9 cellular contexts compared by ENCODE assay signal in genomic region chr17:48909796-48910195, GRCh38. TPM values are rescaled to one million over a fixed set of nuclear protein-coding genes. Genes with fewer than 3 reads are reported as not detected.
DNase-seq lines count a peak whose midpoint lies in the region; TF ChIP-seq lines count a peak whose summit lies in the region.
"Had no signal": no experiment of that assay in that cellular context is flagged by ENCODE, and none has a peak within 500 bp of the region (broad histone marks: within the 10 kb centered on the region; RNA-seq: fewer than 3 reads in every experiment).

No MANE protein-coding gene starts in this region.

- no peak overlapping the region for H4K8ac ChIP-seq in H9 (replicated peaks; ENCODE audit: insufficient read length, low read depth, low read length)

- peaks cover 35% of the 10 kb centered on the region for H3K79me2 ChIP-seq in H9 (ENCODE audit: insufficient read depth, low read length)

- POLR2A ChIA-PET in activated CD4-positive, alpha-beta memory T cell treated with anti-CD3 and anti-CD28 coated beads for 36 hours (lab: Charles Lee): interaction anchor here (4.2 kb wide), 1 partner anchor 16 kb away, joined by 68 read pairs; the partner anchor contains the start of gene ATP5MC1

- H4K91ac ChIP-seq in H9 (ENCODE audit: insufficient read length, low read depth, low read length): no peak overlapping the region

- CTCF ChIA-PET in activated CD4-positive, alpha-beta memory T cell treated with anti-CD3 and anti-CD28 coated beads for 36 hours (lab: Charles Lee): no interaction called here

- H3K23me2 ChIP-seq in H9 (ENCODE audit: insufficient read length, low read depth, low read length, poor library complexity, severe bottlenecking): peaks cover 7% of the 10 kb centered on the region

- no peak overlapping the region for H2BK5ac ChIP-seq in H9 (ENCODE audit: insufficient read length, low read length)

- H3K18ac ChIP-seq in H9 (ENCODE audit: insufficient read length, low read depth, low read length): no peak overlapping the region

- in situ Hi-C loops in G401 (cut with HindIII; ENCODE audit: low sequenced_read_pairs): no loop called here

- no peak overlapping the region for H2AK5ac ChIP-seq in H9 (ENCODE audit: insufficient read length, low read length)

- peak overlapping the region; percentile 57 to 83 (median 78); a peak in 3 of 7 replicates for H3K27ac Mint-ChIP-seq in H9
- peak overlapping the region; percentile 95 for H3K27ac Mint-ChIP-seq in activated CD4-positive, alpha-beta memory T cell treated with anti-CD3 and anti-CD28 coated beads for 36 hours

- no peak for DNase-seq in H9
- peak; percentile 30 for DNase-seq in activated CD4-positive, alpha-beta memory T cell treated with anti-CD3 and anti-CD28 coated beads for 36 hours
- peak; percentile 25 for DNase-seq in fibroblast of villous mesenchyme (ENCODE audit: low read depth)
- no peak for DNase-seq in cerebellum (ENCODE audit: low spot score)
- no peak for DNase-seq in medulla oblongata (ENCODE audit: extremely low spot score)
- DNase-seq in G401 (ENCODE audit: low spot score): no peak
- no peak for DNase-seq in GDM1 (lab: John Stamatoyannopoulos, UW)

- H3K27me3 Mint-ChIP-seq in H9 (ENCODE audit: low read depth): no peaks in the 10 kb centered on the region
- H3K27me3 Mint-ChIP-seq in activated CD4-positive, alpha-beta memory T cell treated with anti-CD3 and anti-CD28 coated beads for 36 hours: no peaks in the 10 kb centered on the region

- H3K36me3 Mint-ChIP-seq in H9 (ENCODE audit: insufficient read depth in 1 of 3, low read depth in 3 of 3): peaks cover 37 to 53% (median 51%) of the 10 kb centered on the region in 3 experiments
- peaks cover 47% of the 10 kb centered on the region for H3K36me3 Mint-ChIP-seq in activated CD4-positive, alpha-beta memory T cell treated with anti-CD3 and anti-CD28 coated beads for 36 hours

- H2AFZ ChIP-seq in H9 (ENCODE audit: low read length): no peak overlapping the region

- H3K4me3 ChIP-seq in fibroblast of villous mesenchyme (ENCODE audit: low read depth, low read length): peak overlapping the region; percentile 79
- peak overlapping the region; percentile 0 to 88 (median 78) for H3K4me3 ChIP-seq in skeletal muscle tissue (ENCODE audit: low read length in 3 of 3)

- peaks cover 25 to 26% of the 10 kb centered on the region in 2 experiments for H3K4me1 Mint-ChIP-seq in H9
- peaks cover 59% of the 10 kb centered on the region for H3K4me1 Mint-ChIP-seq in activated CD4-positive, alpha-beta memory T cell treated with anti-CD3 and anti-CD28 coated beads for 36 hours (ENCODE audit: low read depth)

- H3K4ac ChIP-seq in H9 (ENCODE audit: low read depth, low read length): no peak overlapping the region

- no peak overlapping the region for H3K56ac ChIP-seq in H9 (ENCODE audit: insufficient read length, low read depth, low read length)

- no peak overlapping the region for H3T11ph ChIP-seq in H9 (ENCODE audit: low read length)

- H3K4me3 Mint-ChIP-seq in H9: peak overlapping the region; percentile 89 to 94
- peak overlapping the region; percentile 87 for H3K4me3 Mint-ChIP-seq in activated CD4-positive, alpha-beta memory T cell treated with anti-CD3 and anti-CD28 coated beads for 36 hours

- no peak overlapping the region for H2BK15ac ChIP-seq in H9 (ENCODE audit: low read depth, low read length)

- no peak for TF ChIP-seq CTCF in H9 (conservative IDR thresholded peaks at IDR 0.05)
- TF ChIP-seq CTCF in fibroblast of villous mesenchyme (IDR thresholded peaks at IDR 0.05; ENCODE audit: insufficient read depth, low read depth, low read length): no peak

- H3K27me3 ChIP-seq in H9 (ENCODE audit: insufficient read depth, low read length): no peaks in the 10 kb centered on the region
- H3K27me3 ChIP-seq in skeletal muscle tissue (ENCODE audit: control insufficient read depth in 3 of 3, insufficient read depth in 3 of 3, low read length in 3 of 3): no peaks in the 10 kb centered on the region

- intact Hi-C loops in activated CD4-positive, alpha-beta memory T cell treated with anti-CD3 and anti-CD28 coated beads for 36 hours (cut with micrococcal nuclease): loop anchor here (5.0 kb wide), 1 partner anchor 862 kb away; the partner anchor contains the start of gene NFE2L1

- no CpG with 5 or more reads among the region's 4 CpGs for WGBS in H9 (ENCODE audit: extremely low coverage, insufficient read length, low lambda C conversion rate)

- peak overlapping the region; percentile 100 for H3K4me2 ChIP-seq in H9 (ENCODE audit: insufficient read depth, insufficient read length, low read length)

- H3K79me1 ChIP-seq in H9 (ENCODE audit: insufficient read depth, low read depth, low read length, poor library complexity, severe bottlenecking): peaks cover 21% of the 10 kb centered on the region

- no peak overlapping the region for H2BK12ac ChIP-seq in H9 (ENCODE audit: insufficient read length, low read depth, low read length)

- H3K23ac ChIP-seq in H9 (ENCODE audit: insufficient read length, low read depth, low read length): no peak overlapping the region

- H4K20me1 ChIP-seq in H9 (ENCODE audit: control insufficient read depth, insufficient read depth, insufficient read length): peaks cover 2% of the 10 kb centered on the region

- no peak overlapping the region for H2BK20ac ChIP-seq in H9 (ENCODE audit: low read depth, low read length, poor library complexity, severe bottlenecking)

- H2BK120ac ChIP-seq in H9 (ENCODE audit: low read depth, low read length, poor library complexity, severe bottlenecking): no peak overlapping the region

- H3K4me1 ChIP-seq in H9 (ENCODE audit: insufficient read depth, low read length): peaks cover 7% of the 10 kb centered on the region; the same call in 1 of the 2 replicates
- peaks cover 18 to 27% (median 25%) of the 10 kb centered on the region in 3 donors for H3K4me1 ChIP-seq in skeletal muscle tissue (ENCODE audit: control insufficient read depth in 3 of 3, insufficient read depth in 3 of 3, low read length in 3 of 3)

- H3K36me3 ChIP-seq in skeletal muscle tissue (ENCODE audit: control insufficient read depth in 3 of 3, insufficient read depth in 3 of 3, low read length in 3 of 3): peaks cover 2 to 19% (median 16%) of the 10 kb centered on the region in 3 donors

- H3K14ac ChIP-seq in H9 (ENCODE audit: insufficient read depth, low read length): no peak overlapping the region

- H3K27ac ChIP-seq in H9 (ENCODE audit: insufficient read length, low read depth, low read length) (no peak overlapping the region), skeletal muscle tissue (ENCODE audit: low read depth, low read length) (no peak overlapping the region)

- H3K9me3 Mint-ChIP-seq in H9: no peaks in the 10 kb centered on the region
- no peaks in the 10 kb centered on the region for H3K9me3 Mint-ChIP-seq in activated CD4-positive, alpha-beta memory T cell treated with anti-CD3 and anti-CD28 coated beads for 36 hours

- H3K9ac ChIP-seq in H9 (ENCODE audit: extremely low read depth, insufficient read length, low read length): peak overlapping the region; percentile 15
- H3K9ac ChIP-seq in skeletal muscle tissue (ENCODE audit: low read depth in 1 of 3, low read length in 3 of 3): peak overlapping the region in 1 of 3 donors; percentile 63

- H3K9me3 ChIP-seq in H9 (ENCODE audit: control insufficient read depth, low read depth, low read length): no peaks in the 10 kb centered on the region
- H3K9me3 ChIP-seq in skeletal muscle tissue (ENCODE audit: control insufficient read depth in 3 of 3, low read length in 3 of 3): no peaks in the 10 kb centered on the region

- no peak overlapping the region for H4K5ac ChIP-seq in H9 (ENCODE audit: insufficient read length, low read depth, low read length)

RNA-seq across cellular contexts. Expression of gene UBE2Z, which starts 1.6 kb away (rescaled TPM):
- total RNA-seq in H9 (2021): 78.0 and 80.0 TPM in 2 replicates
- 100 to 1,000 TPM; 102 to 109 TPM for total RNA-seq in activated CD4-positive, alpha-beta memory T cell treated with anti-CD3 and anti-CD28 coated beads for 36 hours
- total RNA-seq in fibroblast of villous mesenchyme: 104 and 120 TPM in 2 replicates
- 29.2 TPM for total RNA-seq in skeletal muscle tissue
- total RNA-seq in cerebellum: 45.6 TPM
- total RNA-seq in G401 (2014; rRNA removed; shearing (Covaris generic)): 71.2 and 71.3 TPM in 2 replicates

RNA-seq across cellular contexts. Expression of gene ATP5MC1, which starts 17.2 kb away (rescaled TPM):
- 84.7 and 91.5 TPM in 2 replicates for total RNA-seq in H9 (2021)
- 100 to 1,000 TPM; 119 to 129 TPM for total RNA-seq in activated CD4-positive, alpha-beta memory T cell treated with anti-CD3 and anti-CD28 coated beads for 36 hours
- 28.7 and 62.2 TPM in 2 replicates for total RNA-seq in fibroblast of villous mesenchyme
- 42.8 TPM for total RNA-seq in skeletal muscle tissue
- 32.7 TPM for total RNA-seq in cerebellum
- total RNA-seq in G401 (2014; rRNA removed; shearing (Covaris generic)): 62.0 and 83.3 TPM in 2 replicates

RNA-seq across cellular contexts. Expression of gene SNF8, which starts 34.8 kb away (rescaled TPM):
- total RNA-seq in H9 (2021): 129 and 139 TPM in 2 replicates
- 100 to 1,000 TPM in 1 of 2 experiments, 10 to 100 TPM in 1; 93.5 to 105 TPM for total RNA-seq in activated CD4-positive, alpha-beta memory T cell treated with anti-CD3 and anti-CD28 coated beads for 36 hours
- total RNA-seq in fibroblast of villous mesenchyme: 61.3 and 87.0 TPM in 2 replicates
- total RNA-seq in skeletal muscle tissue: 47.5 TPM
- total RNA-seq in cerebellum: 28.9 TPM
- 206 and 275 TPM in 2 replicates for total RNA-seq in G401 (2014; rRNA removed; shearing (Covaris generic))

RNA-seq across cellular contexts. Expression of gene GIP, which starts 58.6 kb away (rescaled TPM):
- not detected in 2 replicates for total RNA-seq in H9 (2021)
- total RNA-seq in activated CD4-positive, alpha-beta memory T cell treated with anti-CD3 and anti-CD28 coated beads for 36 hours: not detected
- not detected in 2 replicates for total RNA-seq in fibroblast of villous mesenchyme
- total RNA-seq in skeletal muscle tissue: not detected
- total RNA-seq in cerebellum: not detected
- total RNA-seq in G401 (2014; rRNA removed; shearing (Covaris generic)): 0.20 and 1.5 TPM in 2 replicates
- total RNA-seq: pulmonary artery endothelial cell had no signal

Comparison
In these comparisons a context has a peak if more than half of its experiments do, and no peak if none do; other contexts are left out.
1. DNase-seq: peak in activated CD4-positive, alpha-beta memory T cell treated with anti-CD3 and anti-CD28 coated beads for 36 hours (single experiment) and fibroblast of villous mesenchyme (single experiment); none in H9 (single experiment), cerebellum (single experiment), medulla oblongata (single experiment), G401 (single experiment) and GDM1 (single experiment).